Comparison of ENCODE assay signal across 8 cellular contexts in genomic region chr17:30477083-30477757, GRCh38. TPM values are rescaled to one million over a fixed set of nuclear protein-coding genes. Genes with fewer than 3 reads are reported as not detected.
DNase-seq lines count a peak whose midpoint lies in the region; ATAC-seq and TF ChIP-seq lines count a peak whose summit lies in the region.

GOSR1 (plus strand) TSS chr17:30477408; CDS start chr17:30477434, 26 bp downstream.

- H3K9ac ChIP-seq in rectal smooth muscle tissue (ENCODE audit: low read length) = peak within 1 kb of the TSS; percentile 87

- peak; percentile 76 for TF ChIP-seq CTCF in astrocyte of the cerebellum (IDR thresholded peaks at IDR 0.05; ENCODE audit: low read depth, low read length, missing control alignments)

- intact Hi-C loops in aorta (cut with DNase I) = loop anchor here in 1 of 2 donors (5.0 kb wide), 2 partner anchors 125 to 360 kb away; partner anchors contain the start of gene NSRP1

- H3K4me3 ChIP-seq in astrocyte of the cerebellum (ENCODE audit: low read depth, low read length) = peak within 1 kb of the TSS; percentile 75
- peak within 1 kb of the TSS; percentile 82 for H3K4me3 ChIP-seq in rectal smooth muscle tissue (ENCODE audit: low read length)
- peak within 1 kb of the TSS; percentile 83 to 95 for H3K4me3 ChIP-seq in aorta (ENCODE audit: low read length in 2 of 2)

- H3K36me3 ChIP-seq in rectal smooth muscle tissue (ENCODE audit: control insufficient read depth, insufficient read depth, low read length) (no peaks in the 10 kb centered on the region), aorta (ENCODE audit: control insufficient read depth in 1 of 2, insufficient read depth in 2 of 2, low read length in 1 of 2) (no peaks in the 10 kb centered on the region)

- H3K27me3 ChIP-seq in rectal smooth muscle tissue (ENCODE audit: control insufficient read depth, insufficient read depth, low read length) (no peaks in the 10 kb centered on the region), aorta (ENCODE audit: control insufficient read depth in 1 of 2, insufficient read depth in 2 of 2, low read length in 1 of 2) (no peaks in the 10 kb centered on the region)

- H3K4me1 ChIP-seq in rectal smooth muscle tissue (ENCODE audit: control insufficient read depth, insufficient read depth, low read length) (peaks cover 11% of the 10 kb centered on the region), aorta (ENCODE audit: control insufficient read depth in 1 of 2, insufficient read depth in 2 of 2, low read length in 2 of 2) (no peaks in the 10 kb centered on the region)

- H3K9me3 ChIP-seq in aorta (ENCODE audit: control insufficient read depth, low read length) = no peaks in the 10 kb centered on the region

- peak within 1 kb of the TSS; percentile 90 for H3K27ac ChIP-seq in rectal smooth muscle tissue (ENCODE audit: low read depth, low read length)
- H3K27ac ChIP-seq in aorta (ENCODE audit: low read depth in 1 of 2, low read length in 2 of 2) = peak within 1 kb of the TSS; percentile 71 to 93

- DNase-seq in NCI-H1930 (lab: John Stamatoyannopoulos, UW) (peak; percentile 81 to 91), T-helper 9 cell (peak; percentile 89), astrocyte of the cerebellum (ENCODE audit: low read depth) (peak; percentile 94), hepatic stellate cell (ENCODE audit: low spot score) (peak; percentile 88), aorta (peak; percentile 96)

- TF ChIP-seq POLR2A in GM18505 (IDR thresholded peaks at IDR 0.05; ENCODE audit: borderline replicate concordance, extremely low read depth, insufficient read depth, insufficient read length) = peak; percentile 94

- WGBS in aorta, 2 donors = 1% methylated on average over 36 of the region's 36 CpGs

- in situ Hi-C loops in astrocyte of the cerebellum (cut with HindIII; ENCODE audit: low sequenced_read_pairs) = no loop called here

- ATAC-seq in GM18505 (IDR thresholded peaks at IDR 0.05; ENCODE audit: unreplicated experiment) = peak; percentile 90
- peak; percentile 85 for ATAC-seq in HG02970 (IDR thresholded peaks at IDR 0.05; ENCODE audit: low FRiP score, unreplicated experiment)
- ATAC-seq in aorta (ENCODE audit: low FRiP score) = peak; percentile 99

RNA-seq across cellular contexts. Expression of gene GOSR1, which starts in this region (rescaled TPM):
- total RNA-seq in aorta = 10 to 100 TPM; 53.8 to 55.7 TPM
- polyA plus RNA-seq in aorta = 10 to 100 TPM; 13.6 to 21.9 TPM

Comparison
In these comparisons a context has a peak if more than half of its experiments do, and no peak if none do; other contexts are left out.
1. Peak in every context shown above with its lines: DNase-seq, ATAC-seq, H3K4me3 ChIP-seq and H3K27ac ChIP-seq.